31 cellular contexts compared by ENCODE assay signal in genomic region chr14:71521736-71522135, GRCh38.
DNase-seq lines count a peak whose midpoint lies in the region; ATAC-seq and TF ChIP-seq lines count a peak whose summit lies in the region.
"Had no signal": no experiment of that assay in that cellular context is flagged by ENCODE, and none has a peak within 500 bp of the region (broad histone marks: within the 10 kb centered on the region; RNA-seq: fewer than 3 reads in every experiment).

No MANE protein-coding gene starts in this region.

- peaks cover 16% of the 10 kb centered on the region for H3K9me3 Mint-ChIP-seq in endodermal cell
- no peaks in the 10 kb centered on the region for H3K9me3 Mint-ChIP-seq in stimulated activated memory B cell treated with anti-CD40 and anti-IgM and Interleukin-4, amounts not matched to agents 10 μg/mL and 1 μg/mL and 100 μg/mL, for 72 hours
- H3K9me3 Mint-ChIP-seq: activated CD4-positive, alpha-beta T cell treated with anti-CD3 and anti-CD28 coated beads, Interleukin-2, amount 10 ng/mL, durations not matched to agents 24 days and 14 days had no signal

- no peak for ATAC-seq in stimulated activated memory B cell treated with anti-CD40 and anti-IgM and Interleukin-4, amounts not matched to agents 10 μg/mL and 1 μg/mL and 100 μg/mL, for 72 hours
- no peak for ATAC-seq in lower lobe of right lung
- ATAC-seq: activated naive CD8-positive, alpha-beta T cell treated with anti-CD3 and anti-CD28 coated beads, Interleukin-2, amount 50 U/mL, for 24 hours; esophagus mucosa; left ventricle myocardium superior; WTC11 had no signal

- in situ Hi-C loops in GM13977 (cut with MboI; ENCODE audit: low pct_unique_long_range_greater_than_20kb, low sequenced_read_pairs, unreplicated experiment), result no loop called here

- intact Hi-C loops in lower lobe of right lung (cut with DNase I), result no loop called here

- no peaks in the 10 kb centered on the region for H3K27me3 Mint-ChIP-seq in endodermal cell (ENCODE audit: insufficient read depth)
- no peaks in the 10 kb centered on the region for H3K27me3 Mint-ChIP-seq in stimulated activated memory B cell treated with anti-CD40 and anti-IgM and Interleukin-4, amounts not matched to agents 10 μg/mL and 1 μg/mL and 100 μg/mL, for 72 hours
- H3K27me3 Mint-ChIP-seq: activated CD4-positive, alpha-beta T cell treated with anti-CD3 and anti-CD28 coated beads, Interleukin-2, amount 10 ng/mL, durations not matched to agents 24 days and 14 days; activated naive CD8-positive, alpha-beta T cell treated with anti-CD3 and anti-CD28 coated beads, Interleukin-2, amount 50 U/mL, for 24 hours; activated T-cell treated with anti-CD3 and anti-CD28 coated beads, Interleukin-2, amount 50 U/mL, for 24 hours; naive B cell had no signal

- H3K27ac Mint-ChIP-seq in endodermal cell, result peak overlapping the region; percentile 61
- peak overlapping the region; percentile 73 for H3K27ac Mint-ChIP-seq in stimulated activated memory B cell treated with anti-CD40 and anti-IgM and Interleukin-4, amounts not matched to agents 10 μg/mL and 1 μg/mL and 100 μg/mL, for 72 hours
- H3K27ac Mint-ChIP-seq: activated CD4-positive, alpha-beta T cell treated with anti-CD3 and anti-CD28 coated beads, Interleukin-2, amount 10 ng/mL, durations not matched to agents 24 days and 14 days; activated naive CD8-positive, alpha-beta T cell treated with anti-CD3 and anti-CD28 coated beads, Interleukin-2, amount 50 U/mL, for 24 hours; activated T-cell treated with anti-CD3 and anti-CD28 coated beads, Interleukin-2, amount 50 U/mL, for 24 hours; WTC11 had no signal

- H3K27me3 ChIP-seq in endodermal cell (ENCODE audit: control insufficient read depth, insufficient read depth, low read length, poor library complexity, severe bottlenecking), result no peaks in the 10 kb centered on the region
- H3K27me3 ChIP-seq in lower lobe of right lung (ENCODE audit: low read depth), result no peaks in the 10 kb centered on the region
- H3K27me3 ChIP-seq: BLaER1 treated with 17β-estradiol and CSF1 and Interleukin-3, amounts not matched to agents 10 nM and 100 nM; upper lobe of left lung had no signal

- no peak overlapping the region for H3K9ac ChIP-seq in endodermal cell (ENCODE audit: extremely low read depth, low read length, poor library complexity, severe bottlenecking)
- H3K9ac ChIP-seq: BLaER1 treated with 17β-estradiol and CSF1 and Interleukin-3, amounts not matched to agents 10 nM and 100 nM; GM23248 had no signal

- no peak overlapping the region for H3K4me3 ChIP-seq in HFF-Myc (replicated peaks; ENCODE audit: low read depth, low read length)
- H3K4me3 ChIP-seq in endodermal cell (ENCODE audit: low read length), result peak overlapping the region; percentile 55
- H3K4me3 ChIP-seq in lower lobe of right lung, result no peak overlapping the region
- H3K4me3 ChIP-seq: BLaER1 treated with 17β-estradiol and CSF1 and Interleukin-3, amounts not matched to agents 10 nM and 100 nM; GM23248; upper lobe of left lung had no signal

- WGBS in endodermal cell (ENCODE audit: insufficient coverage in 1 of 2, insufficient read length in 1 of 2), 2 experiments, result 94 to 100% methylated on average over 1 to 2 of the region's 2 CpGs

- H3K36me3 Mint-ChIP-seq in endodermal cell (ENCODE audit: low read depth), result peaks cover 23% of the 10 kb centered on the region
- peaks cover 67% of the 10 kb centered on the region for H3K36me3 Mint-ChIP-seq in stimulated activated memory B cell treated with anti-CD40 and anti-IgM and Interleukin-4, amounts not matched to agents 10 μg/mL and 1 μg/mL and 100 μg/mL, for 72 hours

- H3K4me1 ChIP-seq in endodermal cell (ENCODE audit: control insufficient read depth, insufficient read depth, low read length), result peaks cover 4% of the 10 kb centered on the region
- no peaks in the 10 kb centered on the region for H3K4me1 ChIP-seq in lower lobe of right lung
- H3K4me1 ChIP-seq: upper lobe of left lung had no signal

- DNase-seq in HFF-Myc (ENCODE audit: extremely low read depth, low read depth) (peak; percentile 10), NCI-H146 treated with DMSO at 0.1 percent for 48 hours (lab: John Stamatoyannopoulos, UW; ENCODE audit: unreplicated experiment) (peak; percentile 4), endodermal cell (no peak), GM13977 (ENCODE audit: low spot score) (no peak), lower lobe of right lung (no peak), occipital lobe (lab: John Stamatoyannopoulos, UW) (no peak)
- DNase-seq: activated CD4-positive, alpha-beta T cell treated with anti-CD3 and anti-CD28 coated beads, Interleukin-2, amount 10 ng/mL, durations not matched to agents 24 days and 14 days; activated naive CD4-positive, alpha-beta T cell; activated naive CD8-positive, alpha-beta T cell treated with anti-CD3 and anti-CD28 coated beads, Interleukin-2, amount 50 U/mL, for 24 hours; activated T-cell treated with anti-CD3 and anti-CD28 coated beads, Interleukin-2, amount 50 U/mL, for 24 hours; central memory CD4-positive, alpha-beta T cell; cortex of kidney; DMS79 treated with DMSO at 0.1 percent for 48 hours; GF-D8; glutamatergic neuron; GM23248; left ventricle myocardium superior; naive B cell; NCI-H1105 treated with DMSO at 0.1 percent for 48 hours; NCI-H2081; NCI-H345; NCI-H82; nucleus accumbens; RPMI8226; stimulated activated CD4-positive, alpha-beta T cell treated with anti-CD3 and anti-CD28 coated beads, Interleukin-4, amount 100 ng/mL, for 4 hours; substantia nigra; upper lobe of left lung had no signal

- H3K36me3 ChIP-seq in endodermal cell (ENCODE audit: control insufficient read depth, insufficient read depth, low read length) (peaks cover 24% of the 10 kb centered on the region), lower lobe of right lung (no peaks in the 10 kb centered on the region)
- H3K36me3 ChIP-seq: upper lobe of left lung had no signal

- TF ChIP-seq CTCF in HFF-Myc (IDR thresholded peaks at IDR 0.05; ENCODE audit: low read depth, low read length, missing control alignments), result no peak
- TF ChIP-seq CTCF in endodermal cell (conservative IDR thresholded peaks at IDR 0.05), result no peak
- no peak for TF ChIP-seq CTCF in GM13977 (IDR thresholded peaks at IDR 0.05; ENCODE audit: extremely low read depth, insufficient read depth, missing control alignments)
- no peak for TF ChIP-seq CTCF in lower lobe of right lung (IDR thresholded peaks at IDR 0.05)

- H3K4me1 Mint-ChIP-seq in endodermal cell, result peaks cover 14% of the 10 kb centered on the region
- peaks cover 35% of the 10 kb centered on the region for H3K4me1 Mint-ChIP-seq in stimulated activated memory B cell treated with anti-CD40 and anti-IgM and Interleukin-4, amounts not matched to agents 10 μg/mL and 1 μg/mL and 100 μg/mL, for 72 hours

- H3K9me3 ChIP-seq in endodermal cell (ENCODE audit: control insufficient read depth, low read length) (peaks cover 30% of the 10 kb centered on the region), lower lobe of right lung (no peaks in the 10 kb centered on the region)
- H3K9me3 ChIP-seq: upper lobe of left lung had no signal

- no peak overlapping the region for H3K4me3 Mint-ChIP-seq in endodermal cell
- no peak overlapping the region for H3K4me3 Mint-ChIP-seq in stimulated activated memory B cell treated with anti-CD40 and anti-IgM and Interleukin-4, amounts not matched to agents 10 μg/mL and 1 μg/mL and 100 μg/mL, for 72 hours
- H3K4me3 Mint-ChIP-seq: activated CD4-positive, alpha-beta T cell treated with anti-CD3 and anti-CD28 coated beads, Interleukin-2, amount 10 ng/mL, durations not matched to agents 24 days and 14 days; activated naive CD8-positive, alpha-beta T cell treated with anti-CD3 and anti-CD28 coated beads, Interleukin-2, amount 50 U/mL, for 24 hours; activated T-cell treated with anti-CD3 and anti-CD28 coated beads, Interleukin-2, amount 50 U/mL, for 24 hours; naive B cell; WTC11 had no signal

- no peak overlapping the region for H3K27ac ChIP-seq in endodermal cell (ENCODE audit: low read depth, low read length)
- no peak overlapping the region for H3K27ac ChIP-seq in lower lobe of right lung
- H3K27ac ChIP-seq: BLaER1 treated with 17β-estradiol and CSF1 and Interleukin-3, amounts not matched to agents 10 nM and 100 nM; GM23248; upper lobe of left lung had no signal

Comparison
In these comparisons a context has a peak if more than half of its experiments do, and no peak if none do; other contexts are left out.
1. DNase-seq: peak in HFF-Myc (single experiment) and NCI-H146 treated with DMSO at 0.1 percent for 48 hours (single experiment); none in endodermal cell (single experiment), GM13977 (single experiment), lower lobe of right lung (single experiment) and occipital lobe (single experiment).